Comparison of ENCODE assay signal across 24 cellular contexts in the genomic region with DNA sequence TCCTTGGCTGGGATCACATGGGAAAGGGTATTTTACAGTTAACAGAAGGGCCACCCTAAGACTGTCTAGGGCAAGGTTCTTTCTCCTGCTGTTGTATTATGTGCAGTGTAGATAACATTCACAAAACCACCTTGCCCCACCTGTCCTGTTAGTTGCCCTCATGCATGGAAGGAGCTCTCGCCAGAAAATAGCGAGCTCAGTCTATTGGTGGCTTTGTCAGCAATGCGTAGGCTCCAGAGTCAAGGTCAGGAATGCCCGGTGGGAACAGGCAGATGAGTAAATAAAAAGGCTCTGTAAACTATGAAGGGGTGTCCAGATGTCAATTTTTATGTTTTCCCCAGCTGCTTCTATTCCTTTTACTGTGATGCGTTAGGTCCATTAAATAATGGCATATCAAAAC.
"Had no signal": no experiment of that assay in that cellular context is flagged by ENCODE, and none has a peak within 500 bp of the region (broad histone marks: within the 10 kb centered on the region; RNA-seq: fewer than 3 reads in every experiment).

No MANE protein-coding gene starts in this region.

- ATAC-seq: effector memory CD8-positive, alpha-beta T cell; heart right ventricle; left cardiac atrium; left lung; mucosa of descending colon; natural killer cell treated with Interleukin-12 subunit alpha and Interleukin-12 subunit beta and Interleukin-15 and Interleukin-18, amount 100 ng/mL, for 72 hours; psoas muscle; right cardiac atrium; stimulated activated effector memory CD8-positive, alpha-beta T cell treated with anti-CD3 and anti-CD28 coated beads, Interleukin-12 subunit alpha, Interleukin-12 subunit beta, amount 100 ng/mL, for 72 hours had no signal

- H3K36me3 Mint-ChIP-seq: mesothelial cell of epicardium; naive B cell; natural killer cell treated with Interleukin-12 subunit alpha and Interleukin-12 subunit beta and Interleukin-15 and Interleukin-18, amount 100 ng/mL, for 72 hours; stimulated activated effector memory CD8-positive, alpha-beta T cell treated with anti-CD3 and anti-CD28 coated beads, Interleukin-12 subunit alpha, Interleukin-12 subunit beta, amount 100 ng/mL, for 72 hours had no signal

- H3K4me1 Mint-ChIP-seq: mesothelial cell of epicardium; naive B cell; stimulated activated effector memory CD8-positive, alpha-beta T cell treated with anti-CD3 and anti-CD28 coated beads, Interleukin-12 subunit alpha, Interleukin-12 subunit beta, amount 100 ng/mL, for 72 hours had no signal

- H3K9me3 Mint-ChIP-seq: effector memory CD8-positive, alpha-beta T cell; mesothelial cell of epicardium; natural killer cell treated with Interleukin-12 subunit alpha and Interleukin-12 subunit beta and Interleukin-15 and Interleukin-18, amount 100 ng/mL, for 72 hours; neural crest cell; stimulated activated effector memory CD8-positive, alpha-beta T cell treated with anti-CD3 and anti-CD28 coated beads, Interleukin-12 subunit alpha, Interleukin-12 subunit beta, amount 100 ng/mL, for 72 hours had no signal

- H3K27ac Mint-ChIP-seq: effector memory CD8-positive, alpha-beta T cell; mesothelial cell of epicardium; natural killer cell treated with Interleukin-12 subunit alpha and Interleukin-12 subunit beta and Interleukin-15 and Interleukin-18, amount 100 ng/mL, for 72 hours; stimulated activated effector memory CD8-positive, alpha-beta T cell treated with anti-CD3 and anti-CD28 coated beads, Interleukin-12 subunit alpha, Interleukin-12 subunit beta, amount 100 ng/mL, for 72 hours had no signal

- H3K4me3 Mint-ChIP-seq: effector memory CD8-positive, alpha-beta T cell; mesothelial cell of epicardium; naive B cell; natural killer cell treated with Interleukin-12 subunit alpha and Interleukin-12 subunit beta and Interleukin-15 and Interleukin-18, amount 100 ng/mL, for 72 hours; neural crest cell; stimulated activated effector memory CD8-positive, alpha-beta T cell treated with anti-CD3 and anti-CD28 coated beads, Interleukin-12 subunit alpha, Interleukin-12 subunit beta, amount 100 ng/mL, for 72 hours had no signal

- DNase-seq: effector memory CD8-positive, alpha-beta T cell; erythroblast; esophagus squamous epithelium; foreskin melanocyte; glutamatergic neuron; heart right ventricle; hippocampal formation; left cardiac atrium; left lung; mesenchymal stem cell; mucosa of descending colon; naive B cell; psoas muscle; right cardiac atrium; sigmoid colon; stimulated activated CD4-positive, alpha-beta T cell treated with anti-CD3 and anti-CD28 coated beads, Interleukin-2, amount 100 ng/mL, for 24 hours; stimulated activated CD4-positive, alpha-beta T cell treated with anti-CD3 and anti-CD28 coated beads, Interleukin-4, amount 100 ng/mL, for 24 hours; stimulated activated naive CD4-positive, alpha-beta T cell treated with Interleukin-2 at 50 U/mL for 16 hours; stomach; thyroid gland had no signal
